In genomic region chr1:243217401-243217800, GRCh38 we compare ENCODE assay signal across 2 cellular contexts.
TF ChIP-seq lines count a peak whose summit lies in the region.

No MANE protein-coding gene starts in this region.

TF ChIP-seq in GM23338, 12 proteins besides CTCF, POLR2A, EP300 and RAD21:
- TF ChIP-seq STAT1 (IDR thresholded peaks at IDR 0.05; ENCODE audit: unreplicated experiment): no peak
- no peak for TF ChIP-seq EZH2phosphoT487 (IDR thresholded peaks at IDR 0.05; ENCODE audit: unreplicated experiment)
- TF ChIP-seq NANOG (IDR thresholded peaks at IDR 0.05; ENCODE audit: borderline replicate concordance): no peak
- TF ChIP-seq EZH2 (IDR thresholded peaks at IDR 0.05; ENCODE audit: low read depth, unreplicated experiment): no peak
- no peak for TF ChIP-seq ZNF114 (CRISPR knock-in tag; IDR thresholded peaks at IDR 0.05)
- no peak for TF ChIP-seq REST (IDR thresholded peaks at IDR 0.05; ENCODE audit: unreplicated experiment)

TF ChIP-seq in HepG2, 621 proteins besides CTCF, POLR2A, EP300 and RAD21:
- TF ChIP-seq MYPOP (CRISPR knock-in tag; IDR thresholded peaks at IDR 0.05) (no peak), SMARCE1 (IDR thresholded peaks at IDR 0.05; ENCODE audit: borderline replicate concordance) (no peak), SNAI1 (CRISPR knock-in tag; IDR thresholded peaks at IDR 0.05; ENCODE audit: borderline replicate concordance) (no peak), ZSCAN12 (CRISPR knock-in tag; IDR thresholded peaks at IDR 0.05) (no peak), FOXM1 (CRISPR knock-in tag; IDR thresholded peaks at IDR 0.05) (no peak), PAF1 (CRISPR knock-in tag; IDR thresholded peaks at IDR 0.05) (no peak), ZNF549 (CRISPR knock-in tag; IDR thresholded peaks at IDR 0.05) (no peak), ATAD3A (CRISPR knock-in tag; IDR thresholded peaks at IDR 0.05) (no peak), ZNF547 (CRISPR knock-in tag; IDR thresholded peaks at IDR 0.05) (no peak), ZNF772 (CRISPR knock-in tag; IDR thresholded peaks at IDR 0.05) (no peak), ZNF720 (CRISPR knock-in tag; IDR thresholded peaks at IDR 0.05) (no peak), TSC22D2 (CRISPR knock-in tag; IDR thresholded peaks at IDR 0.05; ENCODE audit: borderline replicate concordance) (no peak)
- TF ChIP-seq, protein P1, sequence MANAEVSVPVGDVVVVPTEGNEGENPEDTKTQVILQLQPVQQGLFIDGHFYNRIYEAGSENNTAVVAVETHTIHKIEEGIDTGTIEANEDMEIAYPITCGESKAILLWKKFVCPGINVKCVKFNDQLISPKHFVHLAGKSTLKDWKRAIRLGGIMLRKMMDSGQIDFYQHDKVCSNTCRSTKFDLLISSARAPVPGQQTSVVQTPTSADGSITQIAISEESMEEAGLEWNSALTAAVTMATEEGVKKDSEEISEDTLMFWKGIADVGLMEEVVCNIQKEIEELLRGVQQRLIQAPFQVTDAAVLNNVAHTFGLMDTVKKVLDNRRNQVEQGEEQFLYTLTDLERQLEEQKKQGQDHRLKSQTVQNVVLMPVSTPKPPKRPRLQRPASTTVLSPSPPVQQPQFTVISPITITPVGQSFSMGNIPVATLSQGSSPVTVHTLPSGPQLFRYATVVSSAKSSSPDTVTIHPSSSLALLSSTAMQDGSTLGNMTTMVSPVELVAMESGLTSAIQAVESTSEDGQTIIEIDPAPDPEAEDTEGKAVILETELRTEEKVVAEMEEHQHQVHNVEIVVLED (CRISPR knock-in tag; IDR thresholded peaks at IDR 0.05; ENCODE audit: borderline replicate concordance): no peak
- TF ChIP-seq, protein P2, sequence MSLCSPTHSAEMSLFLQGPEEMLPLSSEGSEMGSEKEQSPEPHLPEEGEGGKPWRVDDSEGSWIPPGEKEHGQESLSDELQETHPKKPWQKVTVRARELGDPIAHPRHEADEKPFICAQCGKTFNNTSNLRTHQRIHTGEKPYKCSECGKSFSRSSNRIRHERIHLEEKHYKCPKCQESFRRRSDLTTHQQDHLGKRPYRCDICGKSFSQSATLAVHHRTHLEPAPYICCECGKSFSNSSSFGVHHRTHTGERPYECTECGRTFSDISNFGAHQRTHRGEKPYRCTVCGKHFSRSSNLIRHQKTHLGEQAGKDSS (CRISPR knock-in tag; IDR thresholded peaks at IDR 0.05; ENCODE audit: borderline replicate concordance, low read depth): no peak
- TF ChIP-seq, protein P3, sequence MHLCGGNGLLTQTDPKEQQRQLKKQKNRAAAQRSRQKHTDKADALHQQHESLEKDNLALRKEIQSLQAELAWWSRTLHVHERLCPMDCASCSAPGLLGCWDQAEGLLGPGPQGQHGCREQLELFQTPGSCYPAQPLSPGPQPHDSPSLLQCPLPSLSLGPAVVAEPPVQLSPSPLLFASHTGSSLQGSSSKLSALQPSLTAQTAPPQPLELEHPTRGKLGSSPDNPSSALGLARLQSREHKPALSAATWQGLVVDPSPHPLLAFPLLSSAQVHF (CRISPR knock-in tag; IDR thresholded peaks at IDR 0.05): no peak
- TF ChIP-seq, protein P4, sequence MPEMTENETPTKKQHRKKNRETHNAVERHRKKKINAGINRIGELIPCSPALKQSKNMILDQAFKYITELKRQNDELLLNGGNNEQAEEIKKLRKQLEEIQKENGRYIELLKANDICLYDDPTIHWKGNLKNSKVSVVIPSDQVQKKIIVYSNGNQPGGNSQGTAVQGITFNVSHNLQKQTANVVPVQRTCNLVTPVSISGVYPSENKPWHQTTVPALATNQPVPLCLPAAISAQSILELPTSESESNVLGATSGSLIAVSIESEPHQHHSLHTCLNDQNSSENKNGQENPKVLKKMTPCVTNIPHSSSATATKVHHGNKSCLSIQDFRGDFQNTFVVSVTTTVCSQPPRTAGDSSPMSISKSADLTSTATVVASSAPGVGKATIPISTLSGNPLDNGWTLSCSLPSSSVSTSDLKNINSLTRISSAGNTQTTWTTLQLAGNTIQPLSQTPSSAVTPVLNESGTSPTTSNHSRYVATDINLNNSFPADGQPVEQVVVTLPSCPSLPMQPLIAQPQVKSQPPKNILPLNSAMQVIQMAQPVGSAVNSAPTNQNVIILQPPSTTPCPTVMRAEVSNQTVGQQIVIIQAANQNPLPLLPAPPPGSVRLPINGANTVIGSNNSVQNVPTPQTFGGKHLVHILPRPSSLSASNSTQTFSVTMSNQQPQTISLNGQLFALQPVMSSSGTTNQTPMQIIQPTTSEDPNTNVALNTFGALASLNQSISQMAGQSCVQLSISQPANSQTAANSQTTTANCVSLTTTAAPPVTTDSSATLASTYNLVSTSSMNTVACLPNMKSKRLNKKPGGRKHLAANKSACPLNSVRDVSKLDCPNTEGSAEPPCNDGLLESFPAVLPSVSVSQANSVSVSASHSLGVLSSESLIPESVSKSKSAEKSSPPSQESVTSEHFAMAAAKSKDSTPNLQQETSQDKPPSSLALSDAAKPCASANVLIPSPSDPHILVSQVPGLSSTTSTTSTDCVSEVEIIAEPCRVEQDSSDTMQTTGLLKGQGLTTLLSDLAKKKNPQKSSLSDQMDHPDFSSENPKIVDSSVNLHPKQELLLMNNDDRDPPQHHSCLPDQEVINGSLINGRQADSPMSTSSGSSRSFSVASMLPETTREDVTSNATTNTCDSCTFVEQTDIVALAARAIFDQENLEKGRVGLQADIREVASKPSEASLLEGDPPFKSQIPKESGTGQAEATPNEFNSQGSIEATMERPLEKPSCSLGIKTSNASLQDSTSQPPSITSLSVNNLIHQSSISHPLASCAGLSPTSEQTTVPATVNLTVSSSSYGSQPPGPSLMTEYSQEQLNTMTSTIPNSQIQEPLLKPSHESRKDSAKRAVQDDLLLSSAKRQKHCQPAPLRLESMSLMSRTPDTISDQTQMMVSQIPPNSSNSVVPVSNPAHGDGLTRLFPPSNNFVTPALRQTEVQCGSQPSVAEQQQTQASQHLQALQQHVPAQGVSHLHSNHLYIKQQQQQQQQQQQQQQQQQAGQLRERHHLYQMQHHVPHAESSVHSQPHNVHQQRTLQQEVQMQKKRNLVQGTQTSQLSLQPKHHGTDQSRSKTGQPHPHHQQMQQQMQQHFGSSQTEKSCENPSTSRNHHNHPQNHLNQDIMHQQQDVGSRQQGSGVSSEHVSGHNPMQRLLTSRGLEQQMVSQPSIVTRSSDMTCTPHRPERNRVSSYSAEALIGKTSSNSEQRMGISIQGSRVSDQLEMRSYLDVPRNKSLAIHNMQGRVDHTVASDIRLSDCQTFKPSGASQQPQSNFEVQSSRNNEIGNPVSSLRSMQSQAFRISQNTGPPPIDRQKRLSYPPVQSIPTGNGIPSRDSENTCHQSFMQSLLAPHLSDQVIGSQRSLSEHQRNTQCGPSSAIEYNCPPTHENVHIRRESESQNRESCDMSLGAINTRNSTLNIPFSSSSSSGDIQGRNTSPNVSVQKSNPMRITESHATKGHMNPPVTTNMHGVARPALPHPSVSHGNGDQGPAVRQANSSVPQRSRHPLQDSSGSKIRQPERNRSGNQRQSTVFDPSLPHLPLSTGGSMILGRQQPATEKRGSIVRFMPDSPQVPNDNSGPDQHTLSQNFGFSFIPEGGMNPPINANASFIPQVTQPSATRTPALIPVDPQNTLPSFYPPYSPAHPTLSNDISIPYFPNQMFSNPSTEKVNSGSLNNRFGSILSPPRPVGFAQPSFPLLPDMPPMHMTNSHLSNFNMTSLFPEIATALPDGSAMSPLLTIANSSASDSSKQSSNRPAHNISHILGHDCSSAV (CRISPR knock-in tag; IDR thresholded peaks at IDR 0.05; ENCODE audit: borderline replicate concordance): no peak
- TF ChIP-seq, protein P5, sequence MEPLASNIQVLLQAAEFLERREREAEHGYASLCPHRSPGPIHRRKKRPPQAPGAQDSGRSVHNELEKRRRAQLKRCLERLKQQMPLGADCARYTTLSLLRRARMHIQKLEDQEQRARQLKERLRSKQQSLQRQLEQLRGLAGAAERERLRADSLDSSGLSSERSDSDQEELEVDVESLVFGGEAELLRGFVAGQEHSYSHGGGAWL (CRISPR knock-in tag; IDR thresholded peaks at IDR 0.05): no peak
